In genomic region chr3:180828723-180829408, GRCh38 we compare ENCODE assay signal across 21 cellular contexts.
DNase-seq lines count a peak whose midpoint lies in the region; ATAC-seq, FAIRE-seq and TF ChIP-seq lines count a peak whose summit lies in the region.
"Had no signal": no experiment of that assay in that cellular context is flagged by ENCODE, and none has a peak within 500 bp of the region (broad histone marks: within the 10 kb centered on the region; RNA-seq: fewer than 3 reads in every experiment).

No MANE protein-coding gene starts in this region.

- WGBS in SK-N-SH (ENCODE audit: low lambda C conversion rate): 74% methylated on average over 8 of the region's 43 CpGs
- WGBS in K562 (ENCODE audit: insufficient coverage, low coverage, missing lambda C conversion rate): 10% methylated on average over 32 of the region's 43 CpGs
- WGBS in HepG2 (ENCODE audit: low lambda C conversion rate): 56% methylated on average over 12 of the region's 43 CpGs
- 96% methylated on average over 40 of the region's 43 CpGs for WGBS in smooth muscle cell (ENCODE audit: low lambda C conversion rate)

- H4K20me1 ChIP-seq in SK-N-SH (ENCODE audit: insufficient read depth) (no peaks in the 10 kb centered on the region), K562 (replicated peaks; ENCODE audit: control insufficient read depth, insufficient read depth, low read length) (no peaks in the 10 kb centered on the region; the same call in 1 of the 2 replicates), HepG2 (ENCODE audit: insufficient read depth, low read length) (no peaks in the 10 kb centered on the region), smooth muscle cell (ENCODE audit: low read depth) (no peaks in the 10 kb centered on the region)
- H4K20me1 ChIP-seq: BLaER1 treated with 17β-estradiol and CSF1 and Interleukin-3, amounts not matched to agents 10 nM and 100 nM had no signal

- no peaks in the 10 kb centered on the region for H3F3A ChIP-seq in SK-N-SH (replicated peaks; ENCODE audit: insufficient read depth)
- H3F3A ChIP-seq in smooth muscle cell (ENCODE audit: low read depth): no peaks in the 10 kb centered on the region

- H3K79me2 ChIP-seq in SK-N-SH (ENCODE audit: insufficient read depth): no peaks in the 10 kb centered on the region
- no peaks in the 10 kb centered on the region for H3K79me2 ChIP-seq in K562 (ENCODE audit: control insufficient read depth, insufficient read depth, low read length)
- no peaks in the 10 kb centered on the region for H3K79me2 ChIP-seq in HepG2 (ENCODE audit: insufficient read depth, low read length)
- no peaks in the 10 kb centered on the region for H3K79me2 ChIP-seq in smooth muscle cell (ENCODE audit: low read depth)

- FAIRE-seq in K562 (lab: Jason Lieb, UNC) (no peak), HepG2 (lab: Jason Lieb, UNC) (no peak)
- FAIRE-seq: G401.6 had no signal

- H3K4me3 ChIP-seq in SK-N-SH (ENCODE audit: low read depth in 2 of 2, low read length in 1 of 2) (no peak overlapping the region), K562 (no peak overlapping the region), HepG2 (replicated peaks in 1 of 3; ENCODE audit: insufficient read depth in 1 of 3, low read depth in 2 of 3, low read length in 3 of 3) (no peak overlapping the region), upper lobe of right lung (no peak overlapping the region), smooth muscle cell (no peak overlapping the region)
- H3K4me3 ChIP-seq: BLaER1 treated with 17β-estradiol and CSF1 and Interleukin-3, amounts not matched to agents 10 nM and 100 nM had no signal

- H3K9me3 ChIP-seq in SK-N-SH (no peaks in the 10 kb centered on the region), K562 (replicated peaks; ENCODE audit: control insufficient read depth, insufficient read depth, low read depth, low read length) (no peaks in the 10 kb centered on the region), HepG2 (ENCODE audit: low read length) (no peaks in the 10 kb centered on the region), upper lobe of right lung (no peaks in the 10 kb centered on the region), smooth muscle cell (replicated peaks; ENCODE audit: low read depth) (no peaks in the 10 kb centered on the region)

- H3K9ac ChIP-seq in SK-N-SH (no peak overlapping the region), K562 (ENCODE audit: insufficient read depth in 1 of 2, low read depth in 2 of 2, low read length in 2 of 2) (no peak overlapping the region; a peak in 2 of 4 replicates), HepG2 (ENCODE audit: insufficient read depth, low read depth, low read length) (no peak overlapping the region), smooth muscle cell (ENCODE audit: low read depth) (no peak overlapping the region)
- H3K9ac ChIP-seq: BLaER1 treated with 17β-estradiol and CSF1 and Interleukin-3, amounts not matched to agents 10 nM and 100 nM; KMS-11 had no signal

- POLR2A ChIA-PET in SK-N-SH (lab: Yijun Ruan, JAX): no interaction called here
- POLR2A ChIA-PET in K562 (lab: Yijun Ruan, JAX): no interaction called here
- POLR2A ChIA-PET in HepG2 (lab: Yijun Ruan, JAX): no interaction called here

- no peaks in the 10 kb centered on the region for H3K9me2 ChIP-seq in SK-N-SH

- in situ Hi-C loops in K562 (cut with MboI) (no loop called here), HepG2 (cut with HindIII; ENCODE audit: extremely low pct_ligation_motif_present, low pct_unique_long_range_greater_than_20kb) (no loop called here)

- TF ChIP-seq CTCF in SK-N-SH (IDR thresholded peaks at IDR 0.05) (no peak), K562 (IDR thresholded peaks at IDR 0.05 in 2 of 3, conservative IDR thresholded peaks at IDR 0.05 in 1 of 3; ENCODE audit: insufficient read depth in 2 of 3, low read depth in 1 of 3, low read length in 3 of 3) (no peak), HepG2 (CRISPR knock-in tag; IDR thresholded peaks at IDR 0.05) (no peak), upper lobe of right lung (IDR thresholded peaks at IDR 0.05) (no peak), smooth muscle cell (IDR thresholded peaks at IDR 0.05; ENCODE audit: borderline replicate concordance, insufficient read depth, poor library complexity, severe bottlenecking) (no peak)

- H3K4me1 ChIP-seq in SK-N-SH (ENCODE audit: control insufficient read depth in 1 of 2, insufficient read depth in 2 of 2, low read depth in 1 of 2, low read length in 1 of 2): no peaks in the 10 kb centered on the region
- peaks cover 0 to 23% of the 10 kb centered on the region in 2 experiments; a peak in 2 of 5 replicates for H3K4me1 ChIP-seq in K562 (replicated peaks in 1 of 2; ENCODE audit: control insufficient read depth in 2 of 2, insufficient read depth in 2 of 2, low read length in 2 of 2)
- H3K4me1 ChIP-seq in HepG2 (ENCODE audit: insufficient read depth, low read length): no peaks in the 10 kb centered on the region
- no peaks in the 10 kb centered on the region for H3K4me1 ChIP-seq in upper lobe of right lung
- no peaks in the 10 kb centered on the region for H3K4me1 ChIP-seq in smooth muscle cell (ENCODE audit: low read depth)
- H3K4me1 ChIP-seq: BLaER1 treated with 17β-estradiol and CSF1 and Interleukin-3, amounts not matched to agents 10 nM and 100 nM had no signal

- H3K27me3 ChIP-seq in SK-N-SH (ENCODE audit: insufficient read depth) (no peaks in the 10 kb centered on the region), K562 (ENCODE audit: control insufficient read depth in 2 of 2, insufficient read depth in 2 of 2, low read length in 2 of 2) (peaks cover 19 to 32% of the 10 kb centered on the region in 2 experiments; a peak in 4 of 5 replicates), HepG2 (ENCODE audit: control insufficient read depth in 1 of 2, insufficient read depth in 2 of 2, low read length in 2 of 2) (peaks cover 2 to 14% of the 10 kb centered on the region in 2 experiments; a peak in 1 of 5 replicates), upper lobe of right lung (no peaks in the 10 kb centered on the region), smooth muscle cell (ENCODE audit: low read depth) (no peaks in the 10 kb centered on the region)
- H3K27me3 ChIP-seq: BLaER1 treated with 17β-estradiol and CSF1 and Interleukin-3, amounts not matched to agents 10 nM and 100 nM had no signal

- TF ChIP-seq EP300 in SK-N-SH (IDR thresholded peaks at IDR 0.05; ENCODE audit: borderline replicate concordance in 1 of 2, low read depth in 1 of 2, low read length in 1 of 2) (no peak), K562 (IDR thresholded peaks at IDR 0.05; ENCODE audit: low read length) (no peak), HepG2 (IDR thresholded peaks at IDR 0.05; ENCODE audit: low read depth in 2 of 2, low read length in 2 of 2) (no peak), HepG2 (CRISPR knock-in tag; IDR thresholded peaks at IDR 0.05; ENCODE audit: borderline replicate concordance) (no peak)

- no peak for TF ChIP-seq POLR2A in K562 (conservative IDR thresholded peaks at IDR 0.05)
- no peak for TF ChIP-seq POLR2A in HepG2 (IDR thresholded peaks at IDR 0.05; ENCODE audit: insufficient read depth in 1 of 2, low read depth in 2 of 2, low read length in 2 of 2)

- no peak overlapping the region for H3K4me2 ChIP-seq in SK-N-SH
- 0 out of 2 replicates have a peak overlapping the region, but pooled peaks have one; percentile 11 for H3K4me2 ChIP-seq in K562 (ENCODE audit: insufficient read depth, low read length)
- no peak overlapping the region for H3K4me2 ChIP-seq in HepG2 (ENCODE audit: low read depth, low read length)
- no peak overlapping the region for H3K4me2 ChIP-seq in smooth muscle cell
- H3K4me2 ChIP-seq: BLaER1 treated with 17β-estradiol and CSF1 and Interleukin-3, amounts not matched to agents 10 nM and 100 nM; KMS-11 had no signal

- no peaks in the 10 kb centered on the region for H3K9me1 ChIP-seq in K562 (ENCODE audit: control insufficient read depth, insufficient read depth, low read length)

- TF ChIP-seq RAD21 in SK-N-SH (IDR thresholded peaks at IDR 0.05; ENCODE audit: low read length): no peak
- no peak for TF ChIP-seq RAD21 in K562 (CRISPR knock-in tag; conservative IDR thresholded peaks at IDR 0.05 in 1 of 2, IDR thresholded peaks at IDR 0.05 in 1 of 2)
- TF ChIP-seq RAD21 in HepG2 (CRISPR knock-in tag; IDR thresholded peaks at IDR 0.05): no peak

- CTCF ChIA-PET in SK-N-SH (lab: Yijun Ruan, JAX): interaction anchor here (1.5 kb wide), 1 partner anchor 20 kb away, joined by 3 read pairs; no protein-coding TSS in a partner anchor
- CTCF ChIA-PET in K562 (lab: Yijun Ruan, JAX; ENCODE audit: low intra/inter-chr PET ratio): no interaction called here
- CTCF ChIA-PET in HepG2 (lab: Yijun Ruan, JAX; ENCODE audit: low intra/inter-chr PET ratio, low total read pairs): no interaction called here

- H3K27ac ChIP-seq in SK-N-SH (ENCODE audit: low read depth in 2 of 2, low read length in 1 of 2): no peak overlapping the region
- no peak overlapping the region for H3K27ac ChIP-seq in K562 (ENCODE audit: extremely low read depth, low read depth, low read length)
- H3K27ac ChIP-seq in HepG2 (ENCODE audit: extremely low read length, insufficient read depth, low read length): no peak overlapping the region
- H3K27ac ChIP-seq in upper lobe of right lung: no peak overlapping the region
- H3K27ac ChIP-seq in smooth muscle cell (ENCODE audit: low read depth): no peak overlapping the region
- H3K27ac ChIP-seq: 22Rv1; BLaER1 treated with 17β-estradiol and CSF1 and Interleukin-3, amounts not matched to agents 10 nM and 100 nM; KMS-11 had no signal

- DNase-seq in SK-N-SH (peak; percentile 20), K562 (ENCODE audit: extremely low read depth in 1 of 4, low spot score in 3 of 4) (no peak), HepG2 (ENCODE audit: low spot score) (no peak), upper lobe of right lung (no peak), smooth muscle cell (lab: John Stamatoyannopoulos, UW; ENCODE audit: unreplicated experiment) (no peak), NCI-H345 treated with DMSO at 0.1 percent for 48 hours (lab: John Stamatoyannopoulos, UW; ENCODE audit: unreplicated experiment) (no peak)
- DNase-seq: ACHN; NCI-H1105; NCI-H2029; NCI-H226; NCI-H524; NCI-H774; NK-92 treated with Interleukin-12 subunit alpha and Interleukin-12 subunit beta, amount 100 ng/mL, for 24 hours had no signal

- H2AFZ ChIP-seq in SK-N-SH (ENCODE audit: low read depth) (no peak overlapping the region), K562 (ENCODE audit: low read depth, low read length) (no peak overlapping the region; the same call in 1 of the 2 replicates), HepG2 (ENCODE audit: low read length) (no peak overlapping the region), smooth muscle cell (ENCODE audit: low read depth) (no peak overlapping the region)

- BruUV-seq in K562 (replicated peaks; lab: Mats Ljungman, UMichigan): no TSS peak
- BruUV-seq in HepG2 (replicated peaks; lab: Mats Ljungman, UMichigan): no TSS peak

- ATAC-seq in SK-N-SH treated with all-trans-retinoic acid at 6 μM for 48 hours (no peak), K562 (peak; percentile 67), HepG2 (peak; percentile 51), upper lobe of right lung (peak; percentile 47), GM21619 (IDR thresholded peaks at IDR 0.05; ENCODE audit: unreplicated experiment) (no peak)
- ATAC-seq: CD8-positive, alpha-beta T cell; HCT116 had no signal

- intact Hi-C loops in K562 (cut with micrococcal nuclease) (no loop called here), HepG2 (cut with micrococcal nuclease; ENCODE audit: unreplicated experiment) (no loop called here), upper lobe of right lung (cut with DNase I) (no loop called here)

- H3K36me3 ChIP-seq in SK-N-SH (replicated peaks in 1 of 2; ENCODE audit: control insufficient read depth in 1 of 2, insufficient read depth in 2 of 2, low read length in 1 of 2): no peaks in the 10 kb centered on the region
- H3K36me3 ChIP-seq in K562 (ENCODE audit: control insufficient read depth, insufficient read depth, low read length): no peaks in the 10 kb centered on the region
- H3K36me3 ChIP-seq in HepG2 (replicated peaks in 1 of 2; ENCODE audit: control insufficient read depth in 1 of 2, insufficient read depth in 2 of 2, low read length in 2 of 2): no peaks in the 10 kb centered on the region
- no peaks in the 10 kb centered on the region for H3K36me3 ChIP-seq in upper lobe of right lung
- no peaks in the 10 kb centered on the region for H3K36me3 ChIP-seq in smooth muscle cell (ENCODE audit: low read depth)
- H3K36me3 ChIP-seq: BLaER1 treated with 17β-estradiol and CSF1 and Interleukin-3, amounts not matched to agents 10 nM and 100 nM had no signal

Comparison
In these comparisons a context has a peak if more than half of its experiments do, and no peak if none do; other contexts are left out.
1. ATAC-seq: peak in K562 (single experiment), HepG2 (single experiment) and upper lobe of right lung (single experiment); none in SK-N-SH treated with all-trans-retinoic acid at 6 μM for 48 hours (single experiment) and GM21619 (single experiment).